ENCODE assay signal across 25 cellular contexts in the genomic region with DNA sequence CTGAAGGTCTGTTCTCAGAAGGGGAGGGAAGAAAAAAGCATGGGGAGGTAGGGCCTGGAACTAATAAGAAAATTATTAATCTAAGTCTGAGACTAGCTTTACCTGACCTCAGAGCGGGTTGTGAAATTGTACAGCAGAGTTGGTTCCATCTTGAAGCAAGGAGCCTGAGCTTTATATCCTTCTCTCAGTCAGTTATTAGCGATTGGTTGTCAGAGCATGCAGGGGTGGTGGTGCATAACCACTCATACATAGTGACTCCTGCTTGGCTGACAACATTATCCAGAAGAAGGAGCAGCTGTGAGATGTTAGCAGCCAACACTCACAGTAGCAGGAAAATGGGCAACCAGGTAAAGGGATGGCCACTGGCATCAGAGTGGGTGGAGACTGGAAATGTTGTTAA.
"Had no signal": no experiment of that assay in that cellular context is flagged by ENCODE, and none has a peak within 500 bp of the region (broad histone marks: within the 10 kb centered on the region; RNA-seq: fewer than 3 reads in every experiment).

No MANE protein-coding gene starts in this region.

- H3K27ac Mint-ChIP-seq: natural killer cell treated with Interleukin-12 subunit alpha and Interleukin-12 subunit beta and Interleukin-15 and Interleukin-18, amount 100 ng/mL, for 72 hours; neural progenitor cell; stimulated activated memory B cell treated with anti-CD40 and anti-IgM and Interleukin-4, amounts not matched to agents 10 μg/mL and 1 μg/mL and 100 μg/mL, for 72 hours had no signal

- H3K27me3 ChIP-seq: colonic mucosa, foreskin keratinocyte, neural progenitor cell, pancreas, spleen, testis, tibial nerve, upper lobe of right lung had no signal

- H3K4me1 Mint-ChIP-seq: neural progenitor cell; stimulated activated memory B cell treated with anti-CD40 and anti-IgM and Interleukin-4, amounts not matched to agents 10 μg/mL and 1 μg/mL and 100 μg/mL, for 72 hours; stimulated activated naive CD8-positive, alpha-beta T cell treated with anti-CD3 and anti-CD28 coated beads, Interleukin-15, amount 100 ng/mL, for 72 hours had no signal

- ATAC-seq: left colon; left ventricle myocardium superior; natural killer cell treated with Interleukin-12 subunit alpha and Interleukin-12 subunit beta and Interleukin-15 and Interleukin-18, amount 100 ng/mL, for 72 hours; pancreas; sciatic nerve; stimulated activated memory B cell treated with anti-CD40 and anti-IgM and Interleukin-4, amounts not matched to agents 10 μg/mL and 1 μg/mL and 100 μg/mL, for 72 hours; stimulated activated naive CD8-positive, alpha-beta T cell treated with anti-CD3 and anti-CD28 coated beads, Interleukin-15, amount 100 ng/mL, for 72 hours; upper lobe of right lung had no signal

- H3K36me3 Mint-ChIP-seq: natural killer cell treated with Interleukin-12 subunit alpha and Interleukin-12 subunit beta and Interleukin-15 and Interleukin-18, amount 100 ng/mL, for 72 hours; neural progenitor cell; stimulated activated memory B cell treated with anti-CD40 and anti-IgM and Interleukin-4, amounts not matched to agents 10 μg/mL and 1 μg/mL and 100 μg/mL, for 72 hours had no signal

- H3K4me1 ChIP-seq: colonic mucosa, foreskin keratinocyte, neural progenitor cell, pancreas, prostate gland, spleen, testis, tibial nerve, upper lobe of right lung had no signal

- H3K4me3 ChIP-seq: colonic mucosa, lung, neural progenitor cell, pancreas, prostate gland, spleen, testis, tibial nerve, upper lobe of right lung had no signal

- H3K9ac ChIP-seq: neural progenitor cell had no signal

- H2AFZ ChIP-seq: neural progenitor cell had no signal

- DNase-seq: colonic mucosa; dermis blood vessel endothelial cell; erythroblast; head of caudate nucleus; hippocampal formation; left colon; left ventricle myocardium superior; midbrain; occipital lobe; pancreas; spleen; stimulated activated CD4-positive, alpha-beta T cell treated with anti-CD3 and anti-CD28 coated beads, Interleukin-15, amount 100 ng/mL, for 24 hours; stimulated activated CD4-positive, alpha-beta T cell treated with anti-CD3 and anti-CD28 coated beads, Interleukin-1b, Interleukin-23, amount 100 ng/mL, for 48 hours; stimulated activated CD4-positive, alpha-beta T cell treated with anti-CD3 and anti-CD28 coated beads, Interleukin-4, amount 100 ng/mL, for 24 hours; stimulated activated naive CD8-positive, alpha-beta T cell treated with anti-CD3 and anti-CD28 coated beads, Interleukin-15, amount 100 ng/mL, for 72 hours; testis; upper lobe of right lung had no signal

- H3K27ac ChIP-seq: colonic mucosa, foreskin keratinocyte, neural progenitor cell, pancreas, prostate gland, spleen, testis, tibial nerve, upper lobe of right lung had no signal

- H3K9me3 Mint-ChIP-seq: neural progenitor cell; stimulated activated memory B cell treated with anti-CD40 and anti-IgM and Interleukin-4, amounts not matched to agents 10 μg/mL and 1 μg/mL and 100 μg/mL, for 72 hours had no signal

- H3K4me3 Mint-ChIP-seq: natural killer cell treated with Interleukin-12 subunit alpha and Interleukin-12 subunit beta and Interleukin-15 and Interleukin-18, amount 100 ng/mL, for 72 hours; neural progenitor cell; stimulated activated memory B cell treated with anti-CD40 and anti-IgM and Interleukin-4, amounts not matched to agents 10 μg/mL and 1 μg/mL and 100 μg/mL, for 72 hours; stimulated activated naive CD8-positive, alpha-beta T cell treated with anti-CD3 and anti-CD28 coated beads, Interleukin-15, amount 100 ng/mL, for 72 hours had no signal

- H3K4me2 ChIP-seq: neural progenitor cell had no signal

- H3K9me3 ChIP-seq: colonic mucosa, pancreas, prostate gland, testis, tibial nerve, upper lobe of right lung had no signal

- H3K36me3 ChIP-seq: colonic mucosa, neural progenitor cell, pancreas, prostate gland, spleen, tibial nerve, upper lobe of right lung had no signal

- H3K27me3 Mint-ChIP-seq: natural killer cell treated with Interleukin-12 subunit alpha and Interleukin-12 subunit beta and Interleukin-15 and Interleukin-18, amount 100 ng/mL, for 72 hours; stimulated activated memory B cell treated with anti-CD40 and anti-IgM and Interleukin-4, amounts not matched to agents 10 μg/mL and 1 μg/mL and 100 μg/mL, for 72 hours; stimulated activated naive CD8-positive, alpha-beta T cell treated with anti-CD3 and anti-CD28 coated beads, Interleukin-15, amount 100 ng/mL, for 72 hours had no signal
